Comparison of ENCODE assay signal across 7 cellular contexts in the genomic region with DNA sequence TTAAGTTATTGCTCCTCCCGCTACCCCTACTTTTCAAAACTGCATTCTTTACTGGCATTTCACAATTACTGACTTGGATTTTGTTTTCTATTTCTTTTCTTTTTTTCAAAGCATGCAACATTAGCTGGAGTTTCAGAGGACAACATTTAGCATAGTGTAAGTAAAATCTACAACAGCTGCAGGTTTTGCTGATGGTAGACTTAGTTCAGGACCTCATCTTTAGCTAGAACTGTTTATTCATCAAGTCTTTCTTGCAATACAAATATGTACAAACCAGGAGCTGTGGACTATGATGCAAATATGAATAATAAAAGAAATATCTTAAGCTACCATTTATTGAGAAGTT. TPM values are rescaled to one million over a fixed set of nuclear protein-coding genes. Genes with fewer than 3 reads are reported as not detected.
DNase-seq lines count a peak whose midpoint lies in the region; ATAC-seq and TF ChIP-seq lines count a peak whose summit lies in the region.

No MANE protein-coding gene starts in this region.

- peak overlapping the region; percentile 84 for H3K4me3 Mint-ChIP-seq in stimulated activated effector memory CD8-positive, alpha-beta T cell treated with anti-CD3 and anti-CD28 coated beads, Interleukin-12 subunit alpha, Interleukin-12 subunit beta, amount 100 ng/mL, for 72 hours

- H3K9me3 ChIP-seq in Peyer's patch, result no peaks in the 10 kb centered on the region

- peak overlapping the region; percentile 72 to 87 (median 86) for H3K27ac ChIP-seq in Peyer's patch

- DNase-seq in Peyer's patch, result no peak
- DNase-seq in fibroblast of villous mesenchyme (ENCODE audit: low read depth), result no peak
- no peak for DNase-seq in stimulated activated effector memory CD8-positive, alpha-beta T cell treated with anti-CD3 and anti-CD28 coated beads, Interleukin-12 subunit alpha, Interleukin-12 subunit beta, amount 100 ng/mL, for 72 hours (ENCODE audit: low spot score in 2 of 2)
- DNase-seq in COR-L47 (lab: John Stamatoyannopoulos, UW), result no peak
- no peak for DNase-seq in activated CD4-positive, CD25-positive, alpha-beta regulatory T cell treated with anti-CD3 and anti-CD28 coated beads, Interleukin-2, amount 50 U/mL, for 72 hours

- TF ChIP-seq POLR2A in Peyer's patch (IDR thresholded peaks at IDR 0.05), result no peak

- no peaks in the 10 kb centered on the region for H3K27me3 ChIP-seq in Peyer's patch

- H3K4me1 Mint-ChIP-seq in stimulated activated effector memory CD8-positive, alpha-beta T cell treated with anti-CD3 and anti-CD28 coated beads, Interleukin-12 subunit alpha, Interleukin-12 subunit beta, amount 100 ng/mL, for 72 hours, result peaks cover 8% of the 10 kb centered on the region

- H3K36me3 ChIP-seq in Peyer's patch, result no peaks in the 10 kb centered on the region

- peak overlapping the region; percentile 57 to 92 (median 76) for H3K4me3 ChIP-seq in Peyer's patch
- H3K4me3 ChIP-seq in fibroblast of villous mesenchyme (ENCODE audit: low read depth, low read length), result peak overlapping the region; percentile 75

- no peaks in the 10 kb centered on the region for H3K36me3 Mint-ChIP-seq in stimulated activated effector memory CD8-positive, alpha-beta T cell treated with anti-CD3 and anti-CD28 coated beads, Interleukin-12 subunit alpha, Interleukin-12 subunit beta, amount 100 ng/mL, for 72 hours

- no peaks in the 10 kb centered on the region for H3K9me3 Mint-ChIP-seq in stimulated activated effector memory CD8-positive, alpha-beta T cell treated with anti-CD3 and anti-CD28 coated beads, Interleukin-12 subunit alpha, Interleukin-12 subunit beta, amount 100 ng/mL, for 72 hours

- H3K27ac Mint-ChIP-seq in stimulated activated effector memory CD8-positive, alpha-beta T cell treated with anti-CD3 and anti-CD28 coated beads, Interleukin-12 subunit alpha, Interleukin-12 subunit beta, amount 100 ng/mL, for 72 hours, result peak overlapping the region; percentile 91

- TF ChIP-seq CTCF in Peyer's patch (IDR thresholded peaks at IDR 0.05) (no peak), fibroblast of villous mesenchyme (IDR thresholded peaks at IDR 0.05; ENCODE audit: insufficient read depth, low read depth, low read length) (no peak)

- no peaks in the 10 kb centered on the region for H3K4me1 ChIP-seq in Peyer's patch

- peak; percentile 1 for ATAC-seq in GM19467 (IDR thresholded peaks at IDR 0.05; ENCODE audit: unreplicated experiment)
- ATAC-seq in stimulated activated effector memory CD8-positive, alpha-beta T cell treated with anti-CD3 and anti-CD28 coated beads, Interleukin-12 subunit alpha, Interleukin-12 subunit beta, amount 100 ng/mL, for 72 hours, result no peak
- no peak for ATAC-seq in HG03354 (IDR thresholded peaks at IDR 0.05; ENCODE audit: poor library complexity, severe bottlenecking, unreplicated experiment)

RNA-seq across cellular contexts. Expression of a gene that starts 0.7 kb away (rescaled TPM):
- total RNA-seq in Peyer's patch (10 to 100 TPM in 1 of 4 donors, 1 to 10 TPM in 3; 6.3 to 45.4 (median 8.7) TPM), fibroblast of villous mesenchyme (5.2 and 6.0 TPM in 2 replicates)
